18 cellular contexts compared by ENCODE assay signal in genomic region chr1:16970132-16970910, GRCh38. TPM values are rescaled to one million over a fixed set of nuclear protein-coding genes. Genes with fewer than 3 reads are reported as not detected.
A peak's percentile ranks its signal among the peaks of the same experiment; 100 is the strongest.
DNase-seq lines count a peak whose midpoint lies in the region; ATAC-seq and TF ChIP-seq lines count a peak whose summit lies in the region.
"Had no signal": no experiment of that assay in that cellular context is flagged by ENCODE, and none has a peak within 500 bp of the region (broad histone marks: within the 10 kb centered on the region; RNA-seq: fewer than 3 reads in every experiment).

No MANE protein-coding gene starts in this region.

- H3K4me1 ChIP-seq in trophoblast cell (ENCODE audit: control insufficient read depth in 1 of 2, insufficient read depth in 2 of 2, low read length in 2 of 2) (peaks cover 0 to 5% of the 10 kb centered on the region in 2 experiments), testis (peaks cover 17% of the 10 kb centered on the region)
- H3K4me1 ChIP-seq: BE2C had no signal

- H3K4me3 Mint-ChIP-seq in WTC11 (no peak overlapping the region), nephron (no peak overlapping the region)
- H3K4me3 Mint-ChIP-seq: CD4-positive, CD25-positive, alpha-beta regulatory T cell; CD8-positive, alpha-beta memory T cell; HFFc6 had no signal

- peak overlapping the region; percentile 40 for H3K4me3 ChIP-seq in trophoblast cell (ENCODE audit: low read depth, low read length)
- no peak overlapping the region for H3K4me3 ChIP-seq in testis
- H3K4me3 ChIP-seq: GM23248 had no signal

- H3K36me3 ChIP-seq in trophoblast cell (ENCODE audit: control insufficient read depth in 1 of 2, insufficient read depth in 2 of 2, low read length in 2 of 2) (peaks cover 19 to 36% of the 10 kb centered on the region in 2 experiments), testis (ENCODE audit: low read depth, missing control alignments) (no peaks in the 10 kb centered on the region)
- H3K36me3 ChIP-seq: BE2C had no signal

- no peaks in the 10 kb centered on the region for H3K27me3 Mint-ChIP-seq in WTC11 (ENCODE audit: low read depth)
- H3K27me3 Mint-ChIP-seq in nephron (ENCODE audit: low read depth) = no peaks in the 10 kb centered on the region
- H3K27me3 Mint-ChIP-seq: CD4-positive, CD25-positive, alpha-beta regulatory T cell; CD8-positive, alpha-beta memory T cell had no signal

- no peak overlapping the region for H3K4ac ChIP-seq in trophoblast cell (ENCODE audit: low read depth, low read length)

- no peak overlapping the region for H2BK120ac ChIP-seq in trophoblast cell (ENCODE audit: insufficient read depth, low read length, poor library complexity)

- peak overlapping the region; percentile 53 for H3K27ac Mint-ChIP-seq in WTC11
- H3K27ac Mint-ChIP-seq in nephron = peak overlapping the region; percentile 49 to 85 (median 78)
- H3K27ac Mint-ChIP-seq: HFFc6 had no signal

- TF ChIP-seq CTCF in WTC11 (IDR thresholded peaks at IDR 0.05) (no peak), nephron (IDR thresholded peaks at IDR 0.05; ENCODE audit: unreplicated experiment in 3 of 3) (no peak), testis (IDR thresholded peaks at IDR 0.05) (no peak)

- intact Hi-C loops in testis (cut with DNase I; ENCODE audit: low total_unique reads) = no loop called here

- H3K27me3 ChIP-seq in trophoblast cell (ENCODE audit: insufficient read depth, low read length) = no peaks in the 10 kb centered on the region
- H3K27me3 ChIP-seq in testis = no peaks in the 10 kb centered on the region
- H3K27me3 ChIP-seq: BE2C had no signal

- no peak overlapping the region for H4K12ac ChIP-seq in trophoblast cell (ENCODE audit: low read depth, low read length)

- H3K36me3 Mint-ChIP-seq in WTC11 = peaks cover 20% of the 10 kb centered on the region
- peaks cover 25% of the 10 kb centered on the region for H3K36me3 Mint-ChIP-seq in nephron (ENCODE audit: low read depth)

- WGBS in trophoblast cell (ENCODE audit: extremely low coverage, insufficient coverage, insufficient read length) = no CpG with 5 or more reads among the region's 28 CpGs
- WGBS in testis, 2 donors = 95% methylated on average over 28 of the region's 28 CpGs; no CpG with 5 or more reads in 1 of the 2 donors

- no peak overlapping the region for H3K27ac ChIP-seq in trophoblast cell (ENCODE audit: low read depth, low read length)
- H3K27ac ChIP-seq in testis = no peak overlapping the region
- H3K27ac ChIP-seq: GM23248 had no signal

- TF ChIP-seq POLR2A in testis (IDR thresholded peaks at IDR 0.05) = no peak

- no peak overlapping the region for H3K9ac ChIP-seq in trophoblast cell (ENCODE audit: low read length)
- H3K9ac ChIP-seq: GM23248 had no signal

- H3K9me3 ChIP-seq in trophoblast cell (ENCODE audit: insufficient read depth, low read depth, low read length) (peaks cover 5% of the 10 kb centered on the region), testis (no peaks in the 10 kb centered on the region)
- H3K9me3 ChIP-seq: BE2C had no signal

- H3K9me3 Mint-ChIP-seq in WTC11 (no peaks in the 10 kb centered on the region), nephron (no peaks in the 10 kb centered on the region)
- H3K9me3 Mint-ChIP-seq: CD4-positive, CD25-positive, alpha-beta regulatory T cell; CD8-positive, alpha-beta memory T cell; HFFc6 had no signal

- H4K91ac ChIP-seq in trophoblast cell (ENCODE audit: low read depth, low read length) = no peak overlapping the region

- peaks cover 18% of the 10 kb centered on the region for H3K4me1 Mint-ChIP-seq in WTC11
- H3K4me1 Mint-ChIP-seq in nephron = peaks cover 42% of the 10 kb centered on the region
- H3K4me1 Mint-ChIP-seq: CD8-positive, alpha-beta memory T cell had no signal

- no peak overlapping the region for H2AFZ ChIP-seq in trophoblast cell (ENCODE audit: insufficient read depth, low read length, poor library complexity)
- H2AFZ ChIP-seq: GM23248 had no signal

- no peak overlapping the region for H3K18ac ChIP-seq in trophoblast cell (ENCODE audit: low read length)

- POLR2A ChIA-PET in WTC11 (lab: Charles Lee) = interaction anchor here (0.6 kb wide), 1 partner anchor 46 kb away, joined by 5 read pairs; no protein-coding TSS in a partner anchor

- H3K4me2 ChIP-seq in trophoblast cell (ENCODE audit: low read length) = no peak overlapping the region

- DNase-seq in WTC11 (ENCODE audit: low spot score) = no peak
- no peak for DNase-seq in trophoblast cell
- no peak for DNase-seq in activated CD4-positive, alpha-beta T cell treated with anti-CD3 and anti-CD28 coated beads for 1 hour
- no peak for DNase-seq in testis
- DNase-seq in activated CD4-positive, alpha-beta T cell treated with anti-CD3 and anti-CD28 coated beads for 48 hours = no peak
- DNase-seq: ACHN; BE2C; C1 segment of cervical spinal cord; CD4-positive, CD25-positive, alpha-beta regulatory T cell; CD8-positive, alpha-beta memory T cell; DMS 273 treated with DMSO at 0.1 percent for 48 hours; DND-41; EL; GM23248; HCEC 1CT; HFFc6; IMR-90 had no signal

- H2AK5ac ChIP-seq in trophoblast cell (ENCODE audit: low read length) = no peak overlapping the region

- H3K79me1 ChIP-seq in trophoblast cell (ENCODE audit: low read length) = no peaks in the 10 kb centered on the region

- H3K79me2 ChIP-seq in trophoblast cell (ENCODE audit: control insufficient read depth, insufficient read depth, low read length, poor library complexity) = no peaks in the 10 kb centered on the region

- no peak overlapping the region for H4K8ac ChIP-seq in trophoblast cell (ENCODE audit: low read depth, low read length)

- no peak overlapping the region for H2BK5ac ChIP-seq in trophoblast cell (ENCODE audit: low read depth, low read length, poor library complexity)

- H2BK12ac ChIP-seq in trophoblast cell (ENCODE audit: low read length) = no peak overlapping the region

- H3K23ac ChIP-seq in trophoblast cell (ENCODE audit: low read length) = no peak overlapping the region

- H3K14ac ChIP-seq in trophoblast cell (ENCODE audit: low read length) = no peak overlapping the region

- no peak for ATAC-seq in WTC11

- CTCF ChIA-PET in WTC11 (lab: Charles Lee) = interaction anchor here (0.6 to 3.7 kb wide), 3 partner anchors 10 to 16 kb away, joined by 3 to 20 read pairs (median 8); no protein-coding TSS in a partner anchor

TF ChIP-seq in WTC11, 78 proteins besides CTCF, POLR2A, EP300 and RAD21 (continues in another document):
- TF ChIP-seq, protein P1, sequence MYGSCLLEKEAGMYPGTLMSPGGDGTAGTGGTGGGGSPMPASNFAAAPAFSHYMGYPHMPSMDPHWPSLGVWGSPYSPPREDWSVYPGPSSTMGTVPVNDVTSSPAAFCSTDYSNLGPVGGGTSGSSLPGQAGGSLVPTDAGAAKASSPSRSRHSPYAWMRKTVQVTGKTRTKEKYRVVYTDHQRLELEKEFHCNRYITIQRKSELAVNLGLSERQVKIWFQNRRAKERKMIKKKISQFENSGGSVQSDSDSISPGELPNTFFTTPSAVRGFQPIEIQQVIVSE (CRISPR knock-in tag; IDR thresholded peaks at IDR 0.05; ENCODE audit: borderline replicate concordance) = no peak
- TF ChIP-seq SMAD4 (CRISPR knock-in tag; IDR thresholded peaks at IDR 0.05) = no peak
- no peak for TF ChIP-seq ATF6 (CRISPR knock-in tag; IDR thresholded peaks at IDR 0.05)
- no peak for TF ChIP-seq ZNF671 (CRISPR knock-in tag; IDR thresholded peaks at IDR 0.05)
- TF ChIP-seq GTF2I (CRISPR knock-in tag; conservative IDR thresholded peaks at IDR 0.05) = no peak
- TF ChIP-seq FOXJ3 (CRISPR knock-in tag; IDR thresholded peaks at IDR 0.05; ENCODE audit: borderline replicate concordance) = no peak
- no peak for TF ChIP-seq ZNF138 (CRISPR knock-in tag; conservative IDR thresholded peaks at IDR 0.05)
- no peak for TF ChIP-seq ZNF396 (CRISPR knock-in tag; IDR thresholded peaks at IDR 0.05; ENCODE audit: borderline replicate concordance)
- no peak for TF ChIP-seq IRF2 (CRISPR knock-in tag; IDR thresholded peaks at IDR 0.05; ENCODE audit: borderline replicate concordance, low read depth)

RNA-seq across cellular contexts. Expression of gene MFAP2, which starts 10.1 kb away (rescaled TPM):
- total RNA-seq in WTC11 (2021) = 136 to 144 TPM (median 141 TPM) in 3 replicates
- 174 and 178 TPM in 2 replicates for polyA plus RNA-seq in trophoblast cell (2013)
- total RNA-seq in testis = 10 to 100 TPM in 1 of 2 donors, 1 to 10 TPM in 1; 7.9 to 18.7 TPM
- polyA plus RNA-seq in testis (ENCODE audit: insufficient read depth, low read depth, low replicate concordance) = 22.0 TPM
- total RNA-seq: CD4-positive, CD25-positive, alpha-beta regulatory T cell; CD8-positive, alpha-beta memory T cell had no signal
- polyA plus RNA-seq: CD4-positive, CD25-positive, alpha-beta regulatory T cell had no signal

RNA-seq across cellular contexts. Expression of gene ATP13A2, which starts 41.4 kb away (rescaled TPM):
- total RNA-seq in WTC11 (2021) (84.8 to 95.9 TPM (median 93.1 TPM) in 3 replicates), testis (10 to 100 TPM; 42.4 to 45.6 TPM)
- polyA plus RNA-seq in trophoblast cell (2013) = 47.8 and 48.3 TPM in 2 replicates
- 36.9 TPM for polyA plus RNA-seq in testis (ENCODE audit: insufficient read depth, low read depth, low replicate concordance)

RNA-seq across cellular contexts. Expression of gene CROCC, which starts 48.6 kb away (rescaled TPM):
- total RNA-seq in WTC11 (2021) = 73.8 to 75.6 TPM (median 73.9 TPM) in 3 replicates
- polyA plus RNA-seq in trophoblast cell (2013) = 6.2 TPM in 2 replicates
- total RNA-seq in testis = 10 to 100 TPM; 49.1 to 49.2 TPM
- 18.8 TPM for polyA plus RNA-seq in testis (ENCODE audit: insufficient read depth, low read depth, low replicate concordance)
